18 cellular contexts compared by ENCODE assay signal in the genomic region with DNA sequence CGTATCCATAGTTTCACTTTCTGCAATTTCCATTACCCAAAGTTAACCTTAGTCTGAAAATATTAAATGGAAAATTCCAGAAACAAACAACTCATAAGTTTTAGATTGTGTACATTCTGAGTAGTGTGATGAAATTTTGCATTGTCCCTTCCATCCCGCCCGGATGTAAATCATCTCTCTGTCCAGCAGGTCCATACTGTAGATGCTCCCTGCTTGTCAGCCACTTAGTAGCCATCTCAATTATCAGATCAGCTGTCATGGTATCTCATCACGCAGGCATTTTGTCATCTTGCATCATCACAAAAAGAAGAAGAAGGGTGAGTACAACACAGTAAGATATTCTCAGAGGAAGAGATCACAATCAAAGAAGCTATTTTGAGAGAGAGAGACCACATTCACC.
A peak's percentile ranks its signal among the peaks of the same experiment; 100 is the strongest.
DNase-seq lines count a peak whose midpoint lies in the region; ATAC-seq, FAIRE-seq and TF ChIP-seq lines count a peak whose summit lies in the region.
"Had no signal": no experiment of that assay in that cellular context is flagged by ENCODE, and none has a peak within 500 bp of the region (broad histone marks: within the 10 kb centered on the region; RNA-seq: fewer than 3 reads in every experiment).

No MANE protein-coding gene starts in this region.

- TF ChIP-seq CTCF in left ventricle myocardium inferior (IDR thresholded peaks at IDR 0.05; ENCODE audit: borderline replicate concordance) = no peak
- no peak for TF ChIP-seq CTCF in NB4 (IDR thresholded peaks at IDR 0.05; ENCODE audit: low read depth, low read length)
- no peak for TF ChIP-seq CTCF in endothelial cell of umbilical vein (IDR thresholded peaks at IDR 0.05; ENCODE audit: extremely low read depth in 1 of 2, insufficient read depth in 1 of 2, low read depth in 1 of 2, low read length in 2 of 2)
- TF ChIP-seq CTCF in spleen (IDR thresholded peaks at IDR 0.05 in 8 of 11, conservative IDR thresholded peaks at IDR 0.05 in 3 of 11) = no peak
- TF ChIP-seq CTCF in CD4-positive, alpha-beta T cell (IDR thresholded peaks at IDR 0.05) = no peak
- no peak for TF ChIP-seq CTCF in thyroid gland (IDR thresholded peaks at IDR 0.05)

- H3K9me3 ChIP-seq in left ventricle myocardium inferior (replicated peaks) (peaks cover 11% of the 10 kb centered on the region), endothelial cell of umbilical vein (replicated peaks; ENCODE audit: control insufficient read depth, insufficient read depth, low read length) (no peaks in the 10 kb centered on the region), spleen (peaks cover 0 to 16% (median 15%) of the 10 kb centered on the region in 8 donors), thyroid gland (no peaks in the 10 kb centered on the region)
- no peaks in the 10 kb centered on the region for H3K9me3 ChIP-seq in CD4-positive, alpha-beta T cell (ENCODE audit: control insufficient read depth, low read length)

- intact Hi-C loops in left ventricle myocardium inferior (cut with micrococcal nuclease) = no loop called here
- intact Hi-C loops in Right ventricle myocardium superior (cut with DNase I) = no loop called here
- intact Hi-C loops in endothelial cell of umbilical vein (cut with micrococcal nuclease) = no loop called here
- intact Hi-C loops in spleen (cut with DNase I; ENCODE audit: low total_unique reads) = no loop called here
- intact Hi-C loops in CD4-positive, alpha-beta T cell (cut with DNase I, micrococcal nuclease) = no loop called here
- intact Hi-C loops in thyroid gland (cut with DNase I) = no loop called here

- no peaks in the 10 kb centered on the region for H3K9me1 ChIP-seq in endothelial cell of umbilical vein (replicated peaks; ENCODE audit: control insufficient read depth, extremely low read depth, insufficient read depth, low read length)

- WGBS in spleen, 5 donors = 46 to 64% (median 52%) methylated on average over 4 of the region's 4 CpGs
- 75 to 80% methylated on average over 4 of the region's 4 CpGs for WGBS in thyroid gland, 2 donors

- no peak overlapping the region for H2AFZ ChIP-seq in endothelial cell of umbilical vein (ENCODE audit: low read depth, low read length)

- ATAC-seq in Right ventricle myocardium superior (ENCODE audit: poor library complexity) = no peak
- no peak for ATAC-seq in CD4-positive, alpha-beta T cell (ENCODE audit: poor library complexity)
- ATAC-seq: SK-N-SH treated with all-trans-retinoic acid at 6 μM for 48 hours had no signal

- H3K27me3 ChIP-seq in left ventricle myocardium inferior (ENCODE audit: low read depth) = no peaks in the 10 kb centered on the region
- no peaks in the 10 kb centered on the region for H3K27me3 ChIP-seq in endothelial cell of umbilical vein (ENCODE audit: control insufficient read depth in 2 of 2, insufficient read depth in 2 of 2, low read length in 2 of 2)
- H3K27me3 ChIP-seq in spleen (replicated peaks in 1 of 7) = no peaks in the 10 kb centered on the region
- no peaks in the 10 kb centered on the region for H3K27me3 ChIP-seq in CD4-positive, alpha-beta T cell (ENCODE audit: control insufficient read depth, insufficient read depth, low read length)
- H3K27me3 ChIP-seq in thyroid gland = no peaks in the 10 kb centered on the region

- peak overlapping the region; percentile 60 for H3K4me3 ChIP-seq in left ventricle myocardium inferior
- no peak overlapping the region for H3K4me3 ChIP-seq in NB4 (ENCODE audit: low read depth, low read length)
- H3K4me3 ChIP-seq in endothelial cell of umbilical vein (replicated peaks in 1 of 3; ENCODE audit: insufficient read depth in 1 of 3, low read depth in 1 of 3, low read length in 3 of 3) = peak overlapping the region in 2 of 3 experiments; percentile 8 to 36
- H3K4me3 ChIP-seq in spleen = peak overlapping the region in 5 of 8 donors; percentile 5 to 65 (median 15)
- H3K4me3 ChIP-seq in thyroid gland (replicated peaks in 1 of 3) = no peak overlapping the region

- no peak overlapping the region for H3K27ac ChIP-seq in left ventricle myocardium inferior (replicated peaks)
- H3K27ac ChIP-seq in endothelial cell of umbilical vein (ENCODE audit: insufficient read depth, low read depth, low read length) = no peak overlapping the region
- peak overlapping the region in 3 of 8 donors; percentile 15 to 45 (median 34) for H3K27ac ChIP-seq in spleen
- H3K27ac ChIP-seq in CD4-positive, alpha-beta T cell (ENCODE audit: low read depth, low read length) = no peak overlapping the region
- no peak overlapping the region for H3K27ac ChIP-seq in thyroid gland
- H3K27ac ChIP-seq: HL-60 had no signal

- peaks cover 5% of the 10 kb centered on the region for H3K9me3 Mint-ChIP-seq in CD4-positive, alpha-beta T cell

- H3K27me3 Mint-ChIP-seq in CD4-positive, alpha-beta T cell = peaks cover 13% of the 10 kb centered on the region

- peak; percentile 75 for FAIRE-seq in endothelial cell of umbilical vein (lab: Jason Lieb, UNC)

- H3K79me2 ChIP-seq in endothelial cell of umbilical vein (ENCODE audit: control insufficient read depth, insufficient read depth, low read length) = peaks cover 98% of the 10 kb centered on the region

- H3K36me3 ChIP-seq in left ventricle myocardium inferior = peaks cover 6% of the 10 kb centered on the region
- peaks cover 0 to 2% of the 10 kb centered on the region in 2 experiments for H3K36me3 ChIP-seq in endothelial cell of umbilical vein (ENCODE audit: control insufficient read depth in 2 of 2, extremely low read depth in 1 of 2, insufficient read depth in 2 of 2, low read length in 2 of 2)
- H3K36me3 ChIP-seq in spleen = peaks cover 0 to 8% (median 0%) of the 10 kb centered on the region in 6 donors
- H3K36me3 ChIP-seq in thyroid gland = no peaks in the 10 kb centered on the region

- no peak overlapping the region for H3K27ac Mint-ChIP-seq in CD4-positive, alpha-beta T cell
- H3K27ac Mint-ChIP-seq: B cell had no signal

- H3K4me2 ChIP-seq in endothelial cell of umbilical vein (ENCODE audit: insufficient read depth, low read length) = peak overlapping the region; percentile 57

- dilution Hi-C loops in endothelial cell of umbilical vein (cut with MboI; ENCODE audit: extremely low pct_ligation_motif_present, low sequenced_read_pairs) = no loop called here

- H3K36me3 Mint-ChIP-seq in CD4-positive, alpha-beta T cell (ENCODE audit: low read depth) = no peaks in the 10 kb centered on the region

- CTCF ChIA-PET in endothelial cell of umbilical vein (lab: Charles Lee) = interaction anchor here (1.2 to 6.3 kb wide), 5 partner anchors 15 to 97 kb away, joined by 3 to 36 read pairs (median 12); no protein-coding TSS in a partner anchor
- CTCF ChIA-PET in CD4-positive, alpha-beta T cell (lab: Charles Lee) = no interaction called here

- H3K9ac ChIP-seq in endothelial cell of umbilical vein (replicated peaks; ENCODE audit: extremely low read depth, insufficient read depth, low read length) = no peak overlapping the region

- POLR2A ChIA-PET in endothelial cell of umbilical vein (lab: Charles Lee) = no interaction called here
- POLR2A ChIA-PET in CD4-positive, alpha-beta T cell (lab: Charles Lee) = no interaction called here

- H4K20me1 ChIP-seq in endothelial cell of umbilical vein (replicated peaks; ENCODE audit: control insufficient read depth, extremely low read depth, insufficient read depth, low read length) = no peaks in the 10 kb centered on the region

- H3K4me1 Mint-ChIP-seq in CD4-positive, alpha-beta T cell (ENCODE audit: low read depth) = no peaks in the 10 kb centered on the region
- H3K4me1 Mint-ChIP-seq: B cell had no signal

- no TSS peak for BruUV-seq in endothelial cell of umbilical vein (replicated peaks; lab: Mats Ljungman, UMichigan)

- DNase-seq in left ventricle myocardium inferior (no peak), Right ventricle myocardium superior (no peak), NB4 (ENCODE audit: low read depth) (peak; percentile 21), endothelial cell of umbilical vein (ENCODE audit: low read depth, low spot score) (peak; percentile 48), spleen (no peak), thyroid gland (no peak)
- DNase-seq in CD4-positive, alpha-beta T cell = no peak
- no peak for DNase-seq in activated CD4-positive, alpha-beta T cell treated with anti-CD3 and anti-CD28 coated beads for 1 hour
- DNase-seq: DMS 273 treated with DMSO at 0.1 percent for 48 hours, EL, GOT3, KG1, NCI-H1417 treated with DMSO at 0.1 percent for 48 hours, NCI-H2029 treated with DMSO at 0.1 percent for 48 hours, NCI-H510A had no signal

- no peak for TF ChIP-seq POLR2A in NB4 (IDR thresholded peaks at IDR 0.05; ENCODE audit: extremely low read depth, insufficient read length)
- TF ChIP-seq POLR2A in endothelial cell of umbilical vein (IDR thresholded peaks at IDR 0.05; ENCODE audit: low read depth, low read length) = no peak
- TF ChIP-seq POLR2A in spleen (IDR thresholded peaks at IDR 0.05) = no peak
- TF ChIP-seq POLR2A in thyroid gland (IDR thresholded peaks at IDR 0.05) = no peak

- peaks cover 20% of the 10 kb centered on the region for H3K4me1 ChIP-seq in left ventricle myocardium inferior
- H3K4me1 ChIP-seq in endothelial cell of umbilical vein (ENCODE audit: control insufficient read depth, extremely low read depth, insufficient read depth, low read length) = peaks cover 36% of the 10 kb centered on the region
- peaks cover 0 to 12% (median 0%) of the 10 kb centered on the region in 6 donors for H3K4me1 ChIP-seq in spleen
- H3K4me1 ChIP-seq in thyroid gland = no peaks in the 10 kb centered on the region

- no peak overlapping the region for H3K4me3 Mint-ChIP-seq in CD4-positive, alpha-beta T cell
- H3K4me3 Mint-ChIP-seq: B cell had no signal

TF ChIP-seq in endothelial cell of umbilical vein, 7 proteins besides CTCF, POLR2A, EP300 and RAD21:
- no peak for TF ChIP-seq EZH2 (IDR thresholded peaks at IDR 0.05; ENCODE audit: borderline replicate concordance, low read depth, low read length, severe bottlenecking)
- TF ChIP-seq GATA2 (IDR thresholded peaks at IDR 0.05; ENCODE audit: insufficient read depth, insufficient read length, low read depth, low read length) = no peak
- no peak for TF ChIP-seq MYC (IDR thresholded peaks at IDR 0.05; ENCODE audit: low read depth, low read length)
- TF ChIP-seq POLR2AphosphoS5 (IDR thresholded peaks at IDR 0.05; ENCODE audit: insufficient read depth, low read depth, low read length) = no peak
- TF ChIP-seq JUN (IDR thresholded peaks at IDR 0.05; ENCODE audit: borderline replicate concordance, insufficient read depth, insufficient read length, low read depth) = no peak
- no peak for TF ChIP-seq FOS (IDR thresholded peaks at IDR 0.05; ENCODE audit: borderline replicate concordance, insufficient read depth, low read length)
- TF ChIP-seq, protein P1, sequence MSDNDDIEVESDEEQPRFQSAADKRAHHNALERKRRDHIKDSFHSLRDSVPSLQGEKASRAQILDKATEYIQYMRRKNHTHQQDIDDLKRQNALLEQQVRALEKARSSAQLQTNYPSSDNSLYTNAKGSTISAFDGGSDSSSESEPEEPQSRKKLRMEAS (IDR thresholded peaks at IDR 0.05; ENCODE audit: insufficient read depth, insufficient read length) = no peak

Comparison
In these comparisons a context has a peak if more than half of its experiments do, and no peak if none do; other contexts are left out.
1. DNase-seq: peak in NB4 (single experiment) and endothelial cell of umbilical vein (single experiment); none in left ventricle myocardium inferior (single experiment), Right ventricle myocardium superior (single experiment), spleen (single experiment), CD4-positive, alpha-beta T cell (0 of 10), thyroid gland (0 of 2) and activated CD4-positive, alpha-beta T cell treated with anti-CD3 and anti-CD28 coated beads for 1 hour (single experiment).
2. H3K4me3 ChIP-seq: peak in left ventricle myocardium inferior (single experiment), endothelial cell of umbilical vein (2 of 3) and spleen (5 of 8); none in NB4 (single experiment) and thyroid gland (0 of 3).